Comparison of ENCODE assay signal across 1 cellular context in genomic region chr4:123599061-123599919, GRCh38.
TF ChIP-seq lines count a peak whose summit lies in the region.

No MANE protein-coding gene starts in this region.

TF ChIP-seq in HepG2, 621 proteins besides CTCF, POLR2A, EP300 and RAD21 (continued from another document and continues in another):
- TF ChIP-seq ZBTB40 (IDR thresholded peaks at IDR 0.05) (no peak), ZBTB40 (CRISPR knock-in tag; IDR thresholded peaks at IDR 0.05) (no peak), FOXK1 (CRISPR knock-in tag; IDR thresholded peaks at IDR 0.05; ENCODE audit: borderline replicate concordance, low read depth) (peak; percentile 79), SOX6 (IDR thresholded peaks at IDR 0.05) (no peak), SOX6 (CRISPR knock-in tag; IDR thresholded peaks at IDR 0.05) (peak; percentile 94), DMTF1 (CRISPR knock-in tag; IDR thresholded peaks at IDR 0.05) (no peak), THRA (CRISPR knock-in tag; IDR thresholded peaks at IDR 0.05; ENCODE audit: borderline replicate concordance) (peak; percentile 98), ADNP (CRISPR knock-in tag; IDR thresholded peaks at IDR 0.05) (peak; percentile 68; the same call in 1 of the 2 replicates), MIXL1 (CRISPR knock-in tag; IDR thresholded peaks at IDR 0.05) (peak; percentile 77), DPF2 (CRISPR knock-in tag; IDR thresholded peaks at IDR 0.05; ENCODE audit: borderline replicate concordance, low read depth) (peak; percentile 59), ZNF577 (CRISPR knock-in tag; IDR thresholded peaks at IDR 0.05; ENCODE audit: borderline replicate concordance, low read depth) (no peak), XRCC5 (optimal IDR thresholded peaks at IDR 0.05; ENCODE audit: low read length) (no peak), NR2F2 (IDR thresholded peaks at IDR 0.05; ENCODE audit: borderline replicate concordance, low read depth) (no peak), NFIC (IDR thresholded peaks at IDR 0.05; ENCODE audit: low read length) (peak; percentile 90), ZNF207 (IDR thresholded peaks at IDR 0.05; ENCODE audit: borderline replicate concordance) (no peak), ZNF44 (CRISPR knock-in tag; IDR thresholded peaks at IDR 0.05) (no peak), ZNF800 (CRISPR knock-in tag; IDR thresholded peaks at IDR 0.05) (no peak), ZNF253 (CRISPR knock-in tag; IDR thresholded peaks at IDR 0.05; ENCODE audit: borderline replicate concordance) (no peak), CBX1 (IDR thresholded peaks at IDR 0.05; ENCODE audit: low read depth) (no peak), NFRKB (IDR thresholded peaks at IDR 0.05) (no peak)
- TF ChIP-seq, protein P1, sequence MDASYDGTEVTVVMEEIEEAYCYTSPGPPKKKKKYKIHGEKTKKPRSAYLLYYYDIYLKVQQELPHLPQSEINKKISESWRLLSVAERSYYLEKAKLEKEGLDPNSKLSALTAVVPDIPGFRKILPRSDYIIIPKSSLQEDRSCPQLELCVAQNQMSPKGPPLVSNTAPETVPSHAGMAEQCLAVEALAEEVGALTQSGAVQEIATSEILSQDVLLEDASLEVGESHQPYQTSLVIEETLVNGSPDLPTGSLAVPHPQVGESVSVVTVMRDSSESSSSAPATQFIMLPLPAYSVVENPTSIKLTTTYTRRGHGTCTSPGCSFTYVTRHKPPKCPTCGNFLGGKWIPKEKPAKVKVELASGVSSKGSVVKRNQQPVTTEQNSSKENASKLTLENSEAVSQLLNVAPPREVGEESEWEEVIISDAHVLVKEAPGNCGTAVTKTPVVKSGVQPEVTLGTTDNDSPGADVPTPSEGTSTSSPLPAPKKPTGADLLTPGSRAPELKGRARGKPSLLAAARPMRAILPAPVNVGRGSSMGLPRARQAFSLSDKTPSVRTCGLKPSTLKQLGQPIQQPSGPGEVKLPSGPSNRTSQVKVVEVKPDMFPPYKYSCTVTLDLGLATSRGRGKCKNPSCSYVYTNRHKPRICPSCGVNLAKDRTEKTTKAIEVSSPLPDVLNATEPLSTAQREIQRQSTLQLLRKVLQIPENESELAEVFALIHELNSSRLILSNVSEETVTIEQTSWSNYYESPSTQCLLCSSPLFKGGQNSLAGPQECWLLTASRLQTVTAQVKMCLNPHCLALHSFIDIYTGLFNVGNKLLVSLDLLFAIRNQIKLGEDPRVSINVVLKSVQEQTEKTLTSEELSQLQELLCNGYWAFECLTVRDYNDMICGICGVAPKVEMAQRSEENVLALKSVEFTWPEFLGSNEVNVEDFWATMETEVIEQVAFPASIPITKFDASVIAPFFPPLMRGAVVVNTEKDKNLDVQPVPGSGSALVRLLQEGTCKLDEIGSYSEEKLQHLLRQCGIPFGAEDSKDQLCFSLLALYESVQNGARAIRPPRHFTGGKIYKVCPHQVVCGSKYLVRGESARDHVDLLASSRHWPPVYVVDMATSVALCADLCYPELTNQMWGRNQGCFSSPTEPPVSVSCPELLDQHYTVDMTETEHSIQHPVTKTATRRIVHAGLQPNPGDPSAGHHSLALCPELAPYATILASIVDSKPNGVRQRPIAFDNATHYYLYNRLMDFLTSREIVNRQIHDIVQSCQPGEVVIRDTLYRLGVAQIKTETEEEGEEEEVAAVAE (CRISPR knock-in tag; IDR thresholded peaks at IDR 0.05; ENCODE audit: borderline replicate concordance): no peak
- TF ChIP-seq, protein P2, sequence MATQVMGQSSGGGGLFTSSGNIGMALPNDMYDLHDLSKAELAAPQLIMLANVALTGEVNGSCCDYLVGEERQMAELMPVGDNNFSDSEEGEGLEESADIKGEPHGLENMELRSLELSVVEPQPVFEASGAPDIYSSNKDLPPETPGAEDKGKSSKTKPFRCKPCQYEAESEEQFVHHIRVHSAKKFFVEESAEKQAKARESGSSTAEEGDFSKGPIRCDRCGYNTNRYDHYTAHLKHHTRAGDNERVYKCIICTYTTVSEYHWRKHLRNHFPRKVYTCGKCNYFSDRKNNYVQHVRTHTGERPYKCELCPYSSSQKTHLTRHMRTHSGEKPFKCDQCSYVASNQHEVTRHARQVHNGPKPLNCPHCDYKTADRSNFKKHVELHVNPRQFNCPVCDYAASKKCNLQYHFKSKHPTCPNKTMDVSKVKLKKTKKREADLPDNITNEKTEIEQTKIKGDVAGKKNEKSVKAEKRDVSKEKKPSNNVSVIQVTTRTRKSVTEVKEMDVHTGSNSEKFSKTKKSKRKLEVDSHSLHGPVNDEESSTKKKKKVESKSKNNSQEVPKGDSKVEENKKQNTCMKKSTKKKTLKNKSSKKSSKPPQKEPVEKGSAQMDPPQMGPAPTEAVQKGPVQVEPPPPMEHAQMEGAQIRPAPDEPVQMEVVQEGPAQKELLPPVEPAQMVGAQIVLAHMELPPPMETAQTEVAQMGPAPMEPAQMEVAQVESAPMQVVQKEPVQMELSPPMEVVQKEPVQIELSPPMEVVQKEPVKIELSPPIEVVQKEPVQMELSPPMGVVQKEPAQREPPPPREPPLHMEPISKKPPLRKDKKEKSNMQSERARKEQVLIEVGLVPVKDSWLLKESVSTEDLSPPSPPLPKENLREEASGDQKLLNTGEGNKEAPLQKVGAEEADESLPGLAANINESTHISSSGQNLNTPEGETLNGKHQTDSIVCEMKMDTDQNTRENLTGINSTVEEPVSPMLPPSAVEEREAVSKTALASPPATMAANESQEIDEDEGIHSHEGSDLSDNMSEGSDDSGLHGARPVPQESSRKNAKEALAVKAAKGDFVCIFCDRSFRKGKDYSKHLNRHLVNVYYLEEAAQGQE (IDR thresholded peaks at IDR 0.05; ENCODE audit: borderline replicate concordance in 1 of 2, low read depth in 1 of 2, low read length in 2 of 2): peak in 1 of 2 experiments; percentile 60; a peak in 2 of 4 replicates
- TF ChIP-seq, protein P3, sequence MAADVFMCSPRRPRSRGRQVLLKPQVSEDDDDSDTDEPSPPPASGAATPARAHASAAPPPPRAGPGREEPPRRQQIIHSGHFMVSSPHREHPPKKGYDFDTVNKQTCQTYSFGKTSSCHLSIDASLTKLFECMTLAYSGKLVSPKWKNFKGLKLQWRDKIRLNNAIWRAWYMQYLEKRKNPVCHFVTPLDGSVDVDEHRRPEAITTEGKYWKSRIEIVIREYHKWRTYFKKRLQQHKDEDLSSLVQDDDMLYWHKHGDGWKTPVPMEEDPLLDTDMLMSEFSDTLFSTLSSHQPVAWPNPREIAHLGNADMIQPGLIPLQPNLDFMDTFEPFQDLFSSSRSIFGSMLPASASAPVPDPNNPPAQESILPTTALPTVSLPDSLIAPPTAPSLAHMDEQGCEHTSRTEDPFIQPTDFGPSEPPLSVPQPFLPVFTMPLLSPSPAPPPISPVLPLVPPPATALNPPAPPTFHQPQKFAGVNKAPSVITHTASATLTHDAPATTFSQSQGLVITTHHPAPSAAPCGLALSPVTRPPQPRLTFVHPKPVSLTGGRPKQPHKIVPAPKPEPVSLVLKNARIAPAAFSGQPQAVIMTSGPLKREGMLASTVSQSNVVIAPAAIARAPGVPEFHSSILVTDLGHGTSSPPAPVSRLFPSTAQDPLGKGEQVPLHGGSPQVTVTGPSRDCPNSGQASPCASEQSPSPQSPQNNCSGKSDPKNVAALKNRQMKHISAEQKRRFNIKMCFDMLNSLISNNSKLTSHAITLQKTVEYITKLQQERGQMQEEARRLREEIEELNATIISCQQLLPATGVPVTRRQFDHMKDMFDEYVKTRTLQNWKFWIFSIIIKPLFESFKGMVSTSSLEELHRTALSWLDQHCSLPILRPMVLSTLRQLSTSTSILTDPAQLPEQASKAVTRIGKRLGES (CRISPR knock-in tag; IDR thresholded peaks at IDR 0.05; ENCODE audit: borderline replicate concordance): no peak
- TF ChIP-seq, protein P4, sequence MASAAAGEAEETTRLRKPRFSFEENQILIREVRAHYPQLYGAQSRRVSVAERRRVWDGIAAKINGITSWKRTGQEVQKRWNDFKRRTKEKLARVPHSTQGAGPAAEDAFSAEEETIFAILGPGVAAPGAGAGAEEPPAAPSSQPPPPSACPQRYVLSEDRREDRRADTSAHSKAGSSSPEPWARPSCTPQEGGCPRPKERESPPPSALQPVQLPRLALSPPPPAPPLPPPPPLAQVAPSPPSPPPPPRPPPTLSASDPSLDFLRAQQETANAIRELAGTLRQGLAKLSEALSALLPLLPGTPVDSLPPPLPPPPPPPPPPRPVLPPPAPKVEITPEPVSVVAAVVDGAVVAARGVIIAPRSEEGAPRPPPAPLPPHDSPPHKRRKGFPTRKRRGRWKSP (CRISPR knock-in tag; IDR thresholded peaks at IDR 0.05): no peak; the same call in 1 of the 2 replicates
